Comparison of ENCODE assay signal across 1 cellular context in the genomic region with DNA sequence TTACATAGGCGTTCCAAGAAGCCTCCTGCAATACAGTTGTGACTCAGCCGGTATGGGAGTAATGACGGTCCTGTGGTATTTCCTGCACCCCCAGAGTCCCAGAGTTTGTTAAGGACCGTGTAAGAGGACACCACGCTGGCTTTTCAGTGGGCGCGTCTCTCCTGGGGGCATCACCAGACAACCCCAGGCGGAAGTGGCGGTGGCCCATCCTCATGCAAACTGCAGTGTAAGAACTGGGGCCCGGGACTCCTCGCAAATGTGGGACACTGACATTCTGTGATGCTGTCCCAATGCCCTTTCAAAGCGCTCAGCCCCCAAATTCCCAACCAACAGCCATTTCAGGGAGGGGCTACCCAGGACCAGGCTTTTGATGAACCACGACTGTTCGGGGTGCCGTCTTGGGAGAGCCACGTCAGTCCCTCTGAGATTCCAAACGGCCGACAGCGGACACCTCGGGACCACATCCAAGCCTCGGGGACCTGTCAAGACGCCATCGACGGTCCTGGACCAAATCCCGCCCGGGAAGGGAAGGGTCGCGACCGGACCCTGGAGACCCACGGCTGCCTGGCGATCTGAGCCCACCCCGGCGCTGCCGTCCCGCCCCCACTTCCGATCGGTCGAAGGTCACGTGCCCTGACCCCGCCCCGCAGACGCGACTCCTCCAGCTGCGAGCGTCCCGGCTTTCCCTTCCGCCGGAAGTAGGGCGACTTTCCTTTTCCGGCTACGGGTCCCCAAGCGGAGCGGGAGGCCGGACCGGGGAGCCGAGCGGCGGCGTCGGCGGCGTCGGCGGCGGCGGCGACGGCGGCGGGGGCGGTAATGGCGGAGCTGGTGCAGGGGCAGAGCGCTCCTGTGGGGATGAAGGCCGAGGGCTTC.
TF ChIP-seq lines count a peak whose summit lies in the region.

A gene with protein sequence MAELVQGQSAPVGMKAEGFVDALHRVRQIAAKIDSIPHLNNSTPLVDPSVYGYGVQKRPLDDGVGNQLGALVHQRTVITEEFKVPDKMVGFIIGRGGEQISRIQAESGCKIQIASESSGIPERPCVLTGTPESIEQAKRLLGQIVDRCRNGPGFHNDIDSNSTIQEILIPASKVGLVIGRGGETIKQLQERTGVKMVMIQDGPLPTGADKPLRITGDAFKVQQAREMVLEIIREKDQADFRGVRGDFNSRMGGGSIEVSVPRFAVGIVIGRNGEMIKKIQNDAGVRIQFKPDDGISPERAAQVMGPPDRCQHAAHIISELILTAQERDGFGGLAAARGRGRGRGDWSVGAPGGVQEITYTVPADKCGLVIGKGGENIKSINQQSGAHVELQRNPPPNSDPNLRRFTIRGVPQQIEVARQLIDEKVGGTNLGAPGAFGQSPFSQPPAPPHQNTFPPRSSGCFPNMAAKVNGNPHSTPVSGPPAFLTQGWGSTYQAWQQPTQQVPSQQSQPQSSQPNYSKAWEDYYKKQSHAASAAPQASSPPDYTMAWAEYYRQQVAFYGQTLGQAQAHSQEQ (plus strand): TSS at position 713 of the 873 bp plus-strand sequence. CDS start 104 bp downstream, at position 817.

TF ChIP-seq in GM12878, 131 proteins besides CTCF, POLR2A, EP300 and RAD21 (continued from another document):
- TF ChIP-seq, protein P1, sequence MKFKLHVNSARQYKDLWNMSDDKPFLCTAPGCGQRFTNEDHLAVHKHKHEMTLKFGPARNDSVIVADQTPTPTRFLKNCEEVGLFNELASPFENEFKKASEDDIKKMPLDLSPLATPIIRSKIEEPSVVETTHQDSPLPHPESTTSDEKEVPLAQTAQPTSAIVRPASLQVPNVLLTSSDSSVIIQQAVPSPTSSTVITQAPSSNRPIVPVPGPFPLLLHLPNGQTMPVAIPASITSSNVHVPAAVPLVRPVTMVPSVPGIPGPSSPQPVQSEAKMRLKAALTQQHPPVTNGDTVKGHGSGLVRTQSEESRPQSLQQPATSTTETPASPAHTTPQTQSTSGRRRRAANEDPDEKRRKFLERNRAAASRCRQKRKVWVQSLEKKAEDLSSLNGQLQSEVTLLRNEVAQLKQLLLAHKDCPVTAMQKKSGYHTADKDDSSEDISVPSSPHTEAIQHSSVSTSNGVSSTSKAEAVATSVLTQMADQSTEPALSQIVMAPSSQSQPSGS (IDR thresholded peaks at IDR 0.05; ENCODE audit: low read length): no peak
- TF ChIP-seq, protein P2, sequence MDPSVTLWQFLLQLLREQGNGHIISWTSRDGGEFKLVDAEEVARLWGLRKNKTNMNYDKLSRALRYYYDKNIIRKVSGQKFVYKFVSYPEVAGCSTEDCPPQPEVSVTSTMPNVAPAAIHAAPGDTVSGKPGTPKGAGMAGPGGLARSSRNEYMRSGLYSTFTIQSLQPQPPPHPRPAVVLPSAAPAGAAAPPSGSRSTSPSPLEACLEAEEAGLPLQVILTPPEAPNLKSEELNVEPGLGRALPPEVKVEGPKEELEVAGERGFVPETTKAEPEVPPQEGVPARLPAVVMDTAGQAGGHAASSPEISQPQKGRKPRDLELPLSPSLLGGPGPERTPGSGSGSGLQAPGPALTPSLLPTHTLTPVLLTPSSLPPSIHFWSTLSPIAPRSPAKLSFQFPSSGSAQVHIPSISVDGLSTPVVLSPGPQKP (IDR thresholded peaks at IDR 0.05; ENCODE audit: low read depth, low read length): peak; percentile 93
- TF ChIP-seq RBBP5 (conservative IDR thresholded peaks at IDR 0.05) (no peak), SREBF2 (IDR thresholded peaks at IDR 0.05; ENCODE audit: low read length) (peak; percentile 37; the same call in 1 of the 2 replicates), SREBF1 (IDR thresholded peaks at IDR 0.05; ENCODE audit: low read length) (no peak), ZNF384 (IDR thresholded peaks at IDR 0.05; ENCODE audit: borderline replicate concordance, low read depth, low read length) (no peak), NBN (IDR thresholded peaks at IDR 0.05) (peak; percentile 74; the same call in 1 of the 2 replicates), BHLHE40 (IDR thresholded peaks at IDR 0.05; ENCODE audit: borderline replicate concordance in 1 of 2, low read depth in 2 of 2, low read length in 1 of 2) (peak; percentile 93 to 97), IKZF1 (conservative IDR thresholded peaks at IDR 0.05) (peak; percentile 88), CBX3 (IDR thresholded peaks at IDR 0.05; ENCODE audit: borderline replicate concordance, low read depth) (no peak), ETV6 (conservative IDR thresholded peaks at IDR 0.05 in 1 of 2, IDR thresholded peaks at IDR 0.05 in 1 of 2; ENCODE audit: borderline replicate concordance in 1 of 2, low read depth in 1 of 2) (peak in 1 of 2 experiments; percentile 68; a peak in 2 of 4 replicates), HCFC1 (IDR thresholded peaks at IDR 0.05; ENCODE audit: low read length) (peak; percentile 68), SRF (IDR thresholded peaks at IDR 0.05; ENCODE audit: low read depth in 2 of 2, low read length in 2 of 2) (peak; percentile 84 to 93), CREM (IDR thresholded peaks at IDR 0.05; ENCODE audit: low read depth) (peak; percentile 51; the same call in 1 of the 2 replicates), CEBPB (IDR thresholded peaks at IDR 0.05; ENCODE audit: borderline replicate concordance in 1 of 2, low read depth in 2 of 2, low read length in 2 of 2) (no peak), EGR1 (IDR thresholded peaks at IDR 0.05; ENCODE audit: borderline replicate concordance in 1 of 2, low read depth in 2 of 2, low read length in 2 of 2) (peak; percentile 43 to 87), RB1 (IDR thresholded peaks at IDR 0.05; ENCODE audit: borderline replicate concordance) (no peak; the same call in 1 of the 2 replicates), MEF2A (IDR thresholded peaks at IDR 0.05; ENCODE audit: insufficient read depth, low read depth, low read length) (0 out of 2 replicates have a peak, but pooled peaks have one; percentile 14), ESRRA (IDR thresholded peaks at IDR 0.05; ENCODE audit: low read length) (no peak), SP1 (IDR thresholded peaks at IDR 0.05; ENCODE audit: low read depth, low read length) (peak; percentile 57), RCOR1 (conservative IDR thresholded peaks at IDR 0.05; ENCODE audit: low read depth, low read length) (no peak), ZNF622 (IDR thresholded peaks at IDR 0.05) (no peak), SIX5 (IDR thresholded peaks at IDR 0.05; ENCODE audit: low read depth, low read length, severe bottlenecking) (peak; percentile 53), ZSCAN29 (IDR thresholded peaks at IDR 0.05) (0 out of 2 replicates have a peak, but pooled peaks have one; percentile 47), BCL11A (IDR thresholded peaks at IDR 0.05; ENCODE audit: low read depth, low read length) (no peak), JUNB (IDR thresholded peaks at IDR 0.05) (no peak), FOXM1 (IDR thresholded peaks at IDR 0.05; ENCODE audit: low read depth, low read length) (no peak)
- TF ChIP-seq, protein P3, sequence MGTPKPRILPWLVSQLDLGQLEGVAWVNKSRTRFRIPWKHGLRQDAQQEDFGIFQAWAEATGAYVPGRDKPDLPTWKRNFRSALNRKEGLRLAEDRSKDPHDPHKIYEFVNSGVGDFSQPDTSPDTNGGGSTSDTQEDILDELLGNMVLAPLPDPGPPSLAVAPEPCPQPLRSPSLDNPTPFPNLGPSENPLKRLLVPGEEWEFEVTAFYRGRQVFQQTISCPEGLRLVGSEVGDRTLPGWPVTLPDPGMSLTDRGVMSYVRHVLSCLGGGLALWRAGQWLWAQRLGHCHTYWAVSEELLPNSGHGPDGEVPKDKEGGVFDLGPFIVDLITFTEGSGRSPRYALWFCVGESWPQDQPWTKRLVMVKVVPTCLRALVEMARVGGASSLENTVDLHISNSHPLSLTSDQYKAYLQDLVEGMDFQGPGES (IDR thresholded peaks at IDR 0.05): no peak
- TF ChIP-seq, protein P4, sequence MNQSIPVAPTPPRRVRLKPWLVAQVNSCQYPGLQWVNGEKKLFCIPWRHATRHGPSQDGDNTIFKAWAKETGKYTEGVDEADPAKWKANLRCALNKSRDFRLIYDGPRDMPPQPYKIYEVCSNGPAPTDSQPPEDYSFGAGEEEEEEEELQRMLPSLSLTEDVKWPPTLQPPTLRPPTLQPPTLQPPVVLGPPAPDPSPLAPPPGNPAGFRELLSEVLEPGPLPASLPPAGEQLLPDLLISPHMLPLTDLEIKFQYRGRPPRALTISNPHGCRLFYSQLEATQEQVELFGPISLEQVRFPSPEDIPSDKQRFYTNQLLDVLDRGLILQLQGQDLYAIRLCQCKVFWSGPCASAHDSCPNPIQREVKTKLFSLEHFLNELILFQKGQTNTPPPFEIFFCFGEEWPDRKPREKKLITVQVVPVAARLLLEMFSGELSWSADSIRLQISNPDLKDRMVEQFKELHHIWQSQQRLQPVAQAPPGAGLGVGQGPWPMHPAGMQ (IDR thresholded peaks at IDR 0.05; ENCODE audit: borderline replicate concordance): no peak
- TF ChIP-seq, protein P5, sequence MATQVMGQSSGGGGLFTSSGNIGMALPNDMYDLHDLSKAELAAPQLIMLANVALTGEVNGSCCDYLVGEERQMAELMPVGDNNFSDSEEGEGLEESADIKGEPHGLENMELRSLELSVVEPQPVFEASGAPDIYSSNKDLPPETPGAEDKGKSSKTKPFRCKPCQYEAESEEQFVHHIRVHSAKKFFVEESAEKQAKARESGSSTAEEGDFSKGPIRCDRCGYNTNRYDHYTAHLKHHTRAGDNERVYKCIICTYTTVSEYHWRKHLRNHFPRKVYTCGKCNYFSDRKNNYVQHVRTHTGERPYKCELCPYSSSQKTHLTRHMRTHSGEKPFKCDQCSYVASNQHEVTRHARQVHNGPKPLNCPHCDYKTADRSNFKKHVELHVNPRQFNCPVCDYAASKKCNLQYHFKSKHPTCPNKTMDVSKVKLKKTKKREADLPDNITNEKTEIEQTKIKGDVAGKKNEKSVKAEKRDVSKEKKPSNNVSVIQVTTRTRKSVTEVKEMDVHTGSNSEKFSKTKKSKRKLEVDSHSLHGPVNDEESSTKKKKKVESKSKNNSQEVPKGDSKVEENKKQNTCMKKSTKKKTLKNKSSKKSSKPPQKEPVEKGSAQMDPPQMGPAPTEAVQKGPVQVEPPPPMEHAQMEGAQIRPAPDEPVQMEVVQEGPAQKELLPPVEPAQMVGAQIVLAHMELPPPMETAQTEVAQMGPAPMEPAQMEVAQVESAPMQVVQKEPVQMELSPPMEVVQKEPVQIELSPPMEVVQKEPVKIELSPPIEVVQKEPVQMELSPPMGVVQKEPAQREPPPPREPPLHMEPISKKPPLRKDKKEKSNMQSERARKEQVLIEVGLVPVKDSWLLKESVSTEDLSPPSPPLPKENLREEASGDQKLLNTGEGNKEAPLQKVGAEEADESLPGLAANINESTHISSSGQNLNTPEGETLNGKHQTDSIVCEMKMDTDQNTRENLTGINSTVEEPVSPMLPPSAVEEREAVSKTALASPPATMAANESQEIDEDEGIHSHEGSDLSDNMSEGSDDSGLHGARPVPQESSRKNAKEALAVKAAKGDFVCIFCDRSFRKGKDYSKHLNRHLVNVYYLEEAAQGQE (IDR thresholded peaks at IDR 0.05; ENCODE audit: low read depth, low read length): no peak
- TF ChIP-seq, protein P6, sequence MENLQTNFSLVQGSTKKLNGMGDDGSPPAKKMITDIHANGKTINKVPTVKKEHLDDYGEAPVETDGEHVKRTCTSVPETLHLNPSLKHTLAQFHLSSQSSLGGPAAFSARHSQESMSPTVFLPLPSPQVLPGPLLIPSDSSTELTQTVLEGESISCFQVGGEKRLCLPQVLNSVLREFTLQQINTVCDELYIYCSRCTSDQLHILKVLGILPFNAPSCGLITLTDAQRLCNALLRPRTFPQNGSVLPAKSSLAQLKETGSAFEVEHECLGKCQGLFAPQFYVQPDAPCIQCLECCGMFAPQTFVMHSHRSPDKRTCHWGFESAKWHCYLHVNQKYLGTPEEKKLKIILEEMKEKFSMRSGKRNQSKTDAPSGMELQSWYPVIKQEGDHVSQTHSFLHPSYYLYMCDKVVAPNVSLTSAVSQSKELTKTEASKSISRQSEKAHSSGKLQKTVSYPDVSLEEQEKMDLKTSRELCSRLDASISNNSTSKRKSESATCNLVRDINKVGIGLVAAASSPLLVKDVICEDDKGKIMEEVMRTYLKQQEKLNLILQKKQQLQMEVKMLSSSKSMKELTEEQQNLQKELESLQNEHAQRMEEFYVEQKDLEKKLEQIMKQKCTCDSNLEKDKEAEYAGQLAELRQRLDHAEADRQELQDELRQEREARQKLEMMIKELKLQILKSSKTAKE (IDR thresholded peaks at IDR 0.05; ENCODE audit: low read depth, poor library complexity, severe bottlenecking): no peak
- TF ChIP-seq, protein P7, sequence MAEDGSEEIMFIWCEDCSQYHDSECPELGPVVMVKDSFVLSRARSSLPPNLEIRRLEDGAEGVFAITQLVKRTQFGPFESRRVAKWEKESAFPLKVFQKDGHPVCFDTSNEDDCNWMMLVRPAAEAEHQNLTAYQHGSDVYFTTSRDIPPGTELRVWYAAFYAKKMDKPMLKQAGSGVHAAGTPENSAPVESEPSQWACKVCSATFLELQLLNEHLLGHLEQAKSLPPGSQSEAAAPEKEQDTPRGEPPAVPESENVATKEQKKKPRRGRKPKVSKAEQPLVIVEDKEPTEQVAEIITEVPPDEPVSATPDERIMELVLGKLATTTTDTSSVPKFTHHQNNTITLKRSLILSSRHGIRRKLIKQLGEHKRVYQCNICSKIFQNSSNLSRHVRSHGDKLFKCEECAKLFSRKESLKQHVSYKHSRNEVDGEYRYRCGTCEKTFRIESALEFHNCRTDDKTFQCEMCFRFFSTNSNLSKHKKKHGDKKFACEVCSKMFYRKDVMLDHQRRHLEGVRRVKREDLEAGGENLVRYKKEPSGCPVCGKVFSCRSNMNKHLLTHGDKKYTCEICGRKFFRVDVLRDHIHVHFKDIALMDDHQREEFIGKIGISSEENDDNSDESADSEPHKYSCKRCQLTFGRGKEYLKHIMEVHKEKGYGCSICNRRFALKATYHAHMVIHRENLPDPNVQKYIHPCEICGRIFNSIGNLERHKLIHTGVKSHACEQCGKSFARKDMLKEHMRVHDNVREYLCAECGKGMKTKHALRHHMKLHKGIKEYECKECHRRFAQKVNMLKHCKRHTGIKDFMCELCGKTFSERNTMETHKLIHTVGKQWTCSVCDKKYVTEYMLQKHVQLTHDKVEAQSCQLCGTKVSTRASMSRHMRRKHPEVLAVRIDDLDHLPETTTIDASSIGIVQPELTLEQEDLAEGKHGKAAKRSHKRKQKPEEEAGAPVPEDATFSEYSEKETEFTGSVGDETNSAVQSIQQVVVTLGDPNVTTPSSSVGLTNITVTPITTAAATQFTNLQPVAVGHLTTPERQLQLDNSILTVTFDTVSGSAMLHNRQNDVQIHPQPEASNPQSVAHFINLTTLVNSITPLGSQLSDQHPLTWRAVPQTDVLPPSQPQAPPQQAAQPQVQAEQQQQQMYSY (CRISPR knock-in tag; IDR thresholded peaks at IDR 0.05): no peak
- TF ChIP-seq, protein P8, sequence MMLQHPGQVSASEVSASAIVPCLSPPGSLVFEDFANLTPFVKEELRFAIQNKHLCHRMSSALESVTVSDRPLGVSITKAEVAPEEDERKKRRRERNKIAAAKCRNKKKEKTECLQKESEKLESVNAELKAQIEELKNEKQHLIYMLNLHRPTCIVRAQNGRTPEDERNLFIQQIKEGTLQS (IDR thresholded peaks at IDR 0.05; ENCODE audit: borderline replicate concordance, extremely low read depth, low read depth, low read length): peak; percentile 81; the same call in 1 of the 2 replicates
